17 cellular contexts compared by ENCODE assay signal in genomic region chr9:74415995-74416394, GRCh38.
DNase-seq lines count a peak whose midpoint lies in the region; ATAC-seq and TF ChIP-seq lines count a peak whose summit lies in the region.
"Had no signal": no experiment of that assay in that cellular context is flagged by ENCODE, and none has a peak within 500 bp of the region (broad histone marks: within the 10 kb centered on the region; RNA-seq: fewer than 3 reads in every experiment).

No MANE protein-coding gene starts in this region.

- H3K27ac Mint-ChIP-seq in activated naive CD4-positive, alpha-beta T cell treated with anti-CD3 and anti-CD28 coated beads, Interleukin-2, amount 50 U/mL, for 72 hours: no peak overlapping the region
- H3K27ac Mint-ChIP-seq in stimulated activated effector memory CD8-positive, alpha-beta T cell treated with anti-CD3 and anti-CD28 coated beads, Interleukin-12 subunit alpha, Interleukin-12 subunit beta, amount 100 ng/mL, for 72 hours: no peak overlapping the region
- no peak overlapping the region for H3K27ac Mint-ChIP-seq in Calu3 (ENCODE audit: unreplicated experiment)
- H3K27ac Mint-ChIP-seq: B cell; CD8-positive, alpha-beta T cell; GM23338; HFFc6 had no signal

- intact Hi-C loops in Calu3 (cut with micrococcal nuclease; ENCODE audit: unreplicated experiment): no loop called here

- CTCF ChIA-PET in Calu3 (lab: Charles Lee): no interaction called here

- peak; percentile 18 to 65 for ATAC-seq in activated naive CD4-positive, alpha-beta T cell treated with anti-CD3 and anti-CD28 coated beads, Interleukin-2, amount 50 U/mL, for 72 hours
- ATAC-seq in GM18520 (IDR thresholded peaks at IDR 0.05; ENCODE audit: unreplicated experiment): peak; percentile 51
- peak; percentile 45 for ATAC-seq in GM19463 (IDR thresholded peaks at IDR 0.05; ENCODE audit: unreplicated experiment)
- ATAC-seq in stimulated activated effector memory CD8-positive, alpha-beta T cell treated with anti-CD3 and anti-CD28 coated beads, Interleukin-12 subunit alpha, Interleukin-12 subunit beta, amount 100 ng/mL, for 72 hours: peak; percentile 83
- no peak for ATAC-seq in GM21529 (IDR thresholded peaks at IDR 0.05; ENCODE audit: unreplicated experiment)
- ATAC-seq in HG02970 (IDR thresholded peaks at IDR 0.05; ENCODE audit: low FRiP score, unreplicated experiment): no peak
- ATAC-seq: CD8-positive, alpha-beta T cell; GM23338; HCT116 had no signal

- no peak for DNase-seq in activated naive CD4-positive, alpha-beta T cell treated with anti-CD3 and anti-CD28 coated beads, Interleukin-2, amount 50 U/mL, for 72 hours (ENCODE audit: low spot score in 2 of 2)
- DNase-seq in activated naive CD4-positive, alpha-beta T cell treated with Interleukin-2 at 50 U/mL for 16 hours: no peak
- DNase-seq in stimulated activated effector memory CD8-positive, alpha-beta T cell treated with anti-CD3 and anti-CD28 coated beads, Interleukin-12 subunit alpha, Interleukin-12 subunit beta, amount 100 ng/mL, for 72 hours (ENCODE audit: low spot score in 2 of 2): no peak
- DNase-seq in Calu3: no peak
- DNase-seq: CD8-positive, alpha-beta T cell; DMS 273 treated with DMSO at 0.1 percent for 48 hours; DMS53; DND-41; EL; HFFc6 had no signal

- H3K27me3 Mint-ChIP-seq in Calu3 (ENCODE audit: unreplicated experiment): no peaks in the 10 kb centered on the region
- H3K27me3 Mint-ChIP-seq: B cell had no signal

- no peaks in the 10 kb centered on the region for H3K36me3 Mint-ChIP-seq in activated naive CD4-positive, alpha-beta T cell treated with anti-CD3 and anti-CD28 coated beads, Interleukin-2, amount 50 U/mL, for 72 hours
- H3K36me3 Mint-ChIP-seq in stimulated activated effector memory CD8-positive, alpha-beta T cell treated with anti-CD3 and anti-CD28 coated beads, Interleukin-12 subunit alpha, Interleukin-12 subunit beta, amount 100 ng/mL, for 72 hours: no peaks in the 10 kb centered on the region
- H3K36me3 Mint-ChIP-seq in Calu3 (ENCODE audit: insufficient read depth, unreplicated experiment): peaks cover 5% of the 10 kb centered on the region
- H3K36me3 Mint-ChIP-seq: CD8-positive, alpha-beta T cell had no signal

- H3K4me3 Mint-ChIP-seq in stimulated activated effector memory CD8-positive, alpha-beta T cell treated with anti-CD3 and anti-CD28 coated beads, Interleukin-12 subunit alpha, Interleukin-12 subunit beta, amount 100 ng/mL, for 72 hours: no peak overlapping the region
- H3K4me3 Mint-ChIP-seq in Calu3 (ENCODE audit: low read depth, unreplicated experiment): no peak overlapping the region
- H3K4me3 Mint-ChIP-seq: B cell; CD8-positive, alpha-beta T cell; GM23338; HFFc6 had no signal

- H3K9me3 Mint-ChIP-seq in activated naive CD4-positive, alpha-beta T cell treated with anti-CD3 and anti-CD28 coated beads, Interleukin-2, amount 50 U/mL, for 72 hours: peaks cover 5 to 10% of the 10 kb centered on the region in 2 donors
- H3K9me3 Mint-ChIP-seq in stimulated activated effector memory CD8-positive, alpha-beta T cell treated with anti-CD3 and anti-CD28 coated beads, Interleukin-12 subunit alpha, Interleukin-12 subunit beta, amount 100 ng/mL, for 72 hours: peaks cover 9% of the 10 kb centered on the region
- H3K9me3 Mint-ChIP-seq in Calu3 (ENCODE audit: low read depth, unreplicated experiment): peaks cover 3% of the 10 kb centered on the region
- H3K9me3 Mint-ChIP-seq: CD8-positive, alpha-beta T cell; GM23338 had no signal

- BruUV-seq in Calu3 (replicated peaks; lab: Mats Ljungman, UMichigan): no TSS peak

- no peak for TF ChIP-seq CTCF in Calu3 (IDR thresholded peaks at IDR 0.05; ENCODE audit: unreplicated experiment)

- H3K4me1 Mint-ChIP-seq in stimulated activated effector memory CD8-positive, alpha-beta T cell treated with anti-CD3 and anti-CD28 coated beads, Interleukin-12 subunit alpha, Interleukin-12 subunit beta, amount 100 ng/mL, for 72 hours: peaks cover 5% of the 10 kb centered on the region
- H3K4me1 Mint-ChIP-seq in Calu3 (ENCODE audit: low read depth, unreplicated experiment): no peaks in the 10 kb centered on the region
- H3K4me1 Mint-ChIP-seq: B cell had no signal

Comparison
In these comparisons a context has a peak if more than half of its experiments do, and no peak if none do; other contexts are left out.
1. ATAC-seq: peak in activated naive CD4-positive, alpha-beta T cell treated with anti-CD3 and anti-CD28 coated beads, Interleukin-2, amount 50 U/mL, for 72 hours (2 of 2), GM18520 (single experiment), GM19463 (single experiment) and stimulated activated effector memory CD8-positive, alpha-beta T cell treated with anti-CD3 and anti-CD28 coated beads, Interleukin-12 subunit alpha, Interleukin-12 subunit beta, amount 100 ng/mL, for 72 hours (single experiment); none in GM21529 (single experiment) and HG02970 (single experiment).